Comparison of ENCODE assay signal across 8 cellular contexts in the genomic region with DNA sequence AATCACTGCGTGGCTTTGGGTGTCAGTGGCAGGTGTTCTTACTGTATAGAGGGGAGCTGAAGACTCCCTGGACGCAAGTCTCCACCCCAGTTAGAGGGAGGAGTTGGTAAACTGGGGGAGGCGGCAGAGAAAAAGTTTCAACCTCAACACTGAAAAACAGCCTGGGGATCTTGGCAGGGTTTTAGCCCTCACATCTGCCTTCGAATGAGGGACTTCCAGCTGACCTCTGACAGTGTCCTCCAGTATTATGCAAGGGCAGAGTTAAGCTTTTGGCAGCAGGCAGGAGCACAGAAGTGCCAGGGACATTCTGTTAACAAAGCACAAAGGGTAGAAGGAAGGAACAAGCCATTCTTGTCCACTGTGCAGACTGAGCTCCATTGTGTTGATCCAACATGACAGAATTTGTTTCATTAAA. TPM values are rescaled to one million over a fixed set of nuclear protein-coding genes. Genes with fewer than 3 reads are reported as not detected.
A peak's percentile ranks its signal among the peaks of the same experiment; 100 is the strongest.
DNase-seq lines count a peak whose midpoint lies in the region; ATAC-seq and TF ChIP-seq lines count a peak whose summit lies in the region.

No MANE protein-coding gene starts in this region.

- peak overlapping the region; percentile 25 for H3K4me3 Mint-ChIP-seq in T-helper 17 cell
- no peak overlapping the region for H3K4me3 Mint-ChIP-seq in activated CD4-positive, alpha-beta memory T cell treated with anti-CD3 and anti-CD28 coated beads for 36 hours

- peaks cover 4% of the 10 kb centered on the region for H3K4me1 Mint-ChIP-seq in T-helper 17 cell
- peaks cover 4% of the 10 kb centered on the region for H3K4me1 Mint-ChIP-seq in activated CD4-positive, alpha-beta memory T cell treated with anti-CD3 and anti-CD28 coated beads for 36 hours (ENCODE audit: low read depth)

- TF ChIP-seq CTCF in prostate gland (IDR thresholded peaks at IDR 0.05) (no peak), GM13977 (IDR thresholded peaks at IDR 0.05; ENCODE audit: extremely low read depth, insufficient read depth, missing control alignments) (no peak)

- H3K36me3 Mint-ChIP-seq in T-helper 17 cell (ENCODE audit: low read depth), result no peaks in the 10 kb centered on the region
- no peaks in the 10 kb centered on the region for H3K36me3 Mint-ChIP-seq in activated CD4-positive, alpha-beta memory T cell treated with anti-CD3 and anti-CD28 coated beads for 36 hours

- no peak overlapping the region for H3K4me3 ChIP-seq in prostate gland

- no peak overlapping the region for H3K27ac Mint-ChIP-seq in T-helper 17 cell
- no peak overlapping the region for H3K27ac Mint-ChIP-seq in activated CD4-positive, alpha-beta memory T cell treated with anti-CD3 and anti-CD28 coated beads for 36 hours

- WGBS in prostate gland, result 4% methylated on average over 4 of the region's 4 CpGs

- peaks cover 12% of the 10 kb centered on the region for H3K4me1 ChIP-seq in prostate gland (replicated peaks)

- H3K27me3 ChIP-seq in prostate gland (replicated peaks; ENCODE audit: insufficient read depth), result no peaks in the 10 kb centered on the region

- no peak for ATAC-seq in T-helper 17 cell
- ATAC-seq in left cardiac atrium, result peak; percentile 88 to 93

- peak overlapping the region; percentile 88 to 89 for H3K27ac ChIP-seq in prostate gland

- no peaks in the 10 kb centered on the region for H3K9me3 Mint-ChIP-seq in activated CD4-positive, alpha-beta memory T cell treated with anti-CD3 and anti-CD28 coated beads for 36 hours

- POLR2A ChIA-PET in activated CD4-positive, alpha-beta memory T cell treated with anti-CD3 and anti-CD28 coated beads for 36 hours (lab: Charles Lee), result no interaction called here

- no peak for TF ChIP-seq POLR2A in prostate gland (IDR thresholded peaks at IDR 0.05)

- in situ Hi-C loops in GM13977 (cut with MboI; ENCODE audit: low pct_unique_long_range_greater_than_20kb, low sequenced_read_pairs, unreplicated experiment), result no loop called here

- DNase-seq in GM03348 (ENCODE audit: low spot score), result peak; percentile 24
- no peak for DNase-seq in T-helper 17 cell
- DNase-seq in left cardiac atrium, result peak; percentile 75
- peak; percentile 85 for DNase-seq in prostate gland (ENCODE audit: low spot score)
- no peak for DNase-seq in activated CD4-positive, alpha-beta memory T cell treated with anti-CD3 and anti-CD28 coated beads for 36 hours
- no peak for DNase-seq in GM13977 (ENCODE audit: low spot score)
- no peak for DNase-seq in NCI-H2029 treated with DMSO at 0.1 percent for 48 hours (lab: John Stamatoyannopoulos, UW)
- DNase-seq in DMS153 (lab: John Stamatoyannopoulos, UW), result no peak

- H3K27me3 Mint-ChIP-seq in T-helper 17 cell, result peaks cover 24% of the 10 kb centered on the region
- H3K27me3 Mint-ChIP-seq in activated CD4-positive, alpha-beta memory T cell treated with anti-CD3 and anti-CD28 coated beads for 36 hours, result no peaks in the 10 kb centered on the region

- CTCF ChIA-PET in activated CD4-positive, alpha-beta memory T cell treated with anti-CD3 and anti-CD28 coated beads for 36 hours (lab: Charles Lee), result interaction anchor here (0.7 to 5.9 kb wide), 6 partner anchors 24 to 574 kb away, joined by 3 to 110 read pairs (median 3); a partner anchor contains a TSS

- H3K9me3 ChIP-seq in T-helper 17 cell (ENCODE audit: control insufficient read depth, low read length, poor library complexity, severe bottlenecking) (no peaks in the 10 kb centered on the region), prostate gland (no peaks in the 10 kb centered on the region)

- intact Hi-C loops in left cardiac atrium (cut with DNase I) (loop anchor here (5.0 to 10.0 kb wide), 3 partner anchors 75 to 535 kb away; no protein-coding TSS in a partner anchor), prostate gland (cut with DNase I) (loop anchor here (2.0 to 10.0 kb wide), 4 partner anchors 112 to 537 kb away; a partner anchor contains a TSS)
- intact Hi-C loops in activated CD4-positive, alpha-beta memory T cell treated with anti-CD3 and anti-CD28 coated beads for 36 hours (cut with micrococcal nuclease), result loop anchor here (5.0 to 10.0 kb wide), 2 partner anchors 102 to 535 kb away; no protein-coding TSS in a partner anchor

- H3K36me3 ChIP-seq in prostate gland, result no peaks in the 10 kb centered on the region

RNA-seq across cellular contexts. Expression of a gene that starts 41.2 kb away (rescaled TPM):
- total RNA-seq in T-helper 17 cell (10 to 100 TPM; 34.3 to 47.2 TPM), left cardiac atrium (100 to 1,000 TPM in 1 of 2 donors, 10 to 100 TPM in 1; 91.6 to 100 TPM), prostate gland (100 to 1,000 TPM in 1 of 2 donors, 10 to 100 TPM in 1; 53.6 to 106 TPM)
- total RNA-seq in activated CD4-positive, alpha-beta memory T cell treated with anti-CD3 and anti-CD28 coated beads for 36 hours, result 10 to 100 TPM; 22.9 to 25.9 TPM

Comparison
In these comparisons a context has a peak if more than half of its experiments do, and no peak if none do; other contexts are left out.
1. DNase-seq: peak in GM03348 (single experiment), left cardiac atrium (single experiment) and prostate gland (single experiment); none in T-helper 17 cell (0 of 3), activated CD4-positive, alpha-beta memory T cell treated with anti-CD3 and anti-CD28 coated beads for 36 hours (single experiment), GM13977 (single experiment), NCI-H2029 treated with DMSO at 0.1 percent for 48 hours (single experiment) and DMS153 (single experiment).